In the genomic region with DNA sequence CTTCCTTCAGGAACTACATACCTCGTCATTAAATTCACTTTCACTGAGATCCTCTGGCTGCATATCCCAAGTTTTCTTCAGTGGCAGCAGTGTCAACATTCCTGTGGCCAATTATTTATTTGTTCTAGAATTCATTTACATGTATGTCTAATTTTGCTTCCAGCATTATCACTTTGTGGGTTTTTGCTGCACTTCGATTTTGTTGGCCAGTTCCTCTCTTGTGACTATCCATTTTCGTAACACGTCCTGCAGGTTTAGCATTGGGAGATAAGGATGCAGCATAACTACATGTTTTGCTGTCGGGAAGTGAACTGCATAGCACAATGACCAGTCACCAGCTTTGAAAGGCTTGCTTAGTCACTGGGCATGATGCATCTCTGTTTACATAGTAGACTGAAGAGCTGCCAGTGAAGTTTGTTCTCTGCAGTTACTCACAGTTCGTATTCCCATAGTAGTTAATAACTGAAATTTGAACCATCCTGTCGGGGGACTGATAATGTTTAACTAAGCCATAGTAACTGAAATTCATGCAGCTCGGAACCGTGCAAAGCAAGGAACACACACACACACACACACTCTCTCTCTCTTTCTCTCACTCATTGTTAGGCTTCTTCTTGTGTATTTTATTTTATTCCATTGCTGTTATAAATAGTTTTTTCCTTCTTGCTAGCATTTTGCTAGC, we compare ENCODE assay signal across 1 cellular context.
TF ChIP-seq lines count a peak whose summit lies in the region.

No MANE protein-coding gene starts in this region.

TF ChIP-seq in K562, 482 proteins besides CTCF, POLR2A, EP300 and RAD21 (continued from another document and continues in another):
- TF ChIP-seq TEAD2 (tag; IDR thresholded peaks at IDR 0.05) (peak; percentile 65; the same call in 1 of the 2 replicates), ZNF12 (CRISPR knock-in tag; IDR thresholded peaks at IDR 0.05) (no peak), CREB3 (tag; conservative IDR thresholded peaks at IDR 0.05; ENCODE audit: low read depth) (no peak; the same call in 1 of the 2 replicates), BHLHE40 (IDR thresholded peaks at IDR 0.05; ENCODE audit: low read length) (peak; percentile 72), ZFP36 (IDR thresholded peaks at IDR 0.05; ENCODE audit: low read depth, low read length, partially characterized antibody) (no peak), RCOR1 (IDR thresholded peaks at IDR 0.05; ENCODE audit: borderline replicate concordance in 1 of 2, low read depth in 2 of 2, low read length in 2 of 2) (peak in 1 of 2 experiments; percentile 85; a peak in 1 of 4 replicates), CBX3 (IDR thresholded peaks at IDR 0.05; ENCODE audit: borderline replicate concordance in 1 of 2, low read length in 2 of 2) (peak in 1 of 2 experiments; percentile 95; a peak in 2 of 3 replicates), CEBPB (tag; IDR thresholded peaks at IDR 0.05) (peak; percentile 81), CCNT2 (IDR thresholded peaks at IDR 0.05; ENCODE audit: borderline replicate concordance, extremely low read depth, insufficient read length, low read depth, low read length) (peak; percentile 32), USF1 (CRISPR knock-in tag; IDR thresholded peaks at IDR 0.05) (no peak), NFATC3 (IDR thresholded peaks at IDR 0.05) (0 out of 2 replicates have a peak, but pooled peaks have one; percentile 30), ZNF232 (CRISPR knock-in tag; IDR thresholded peaks at IDR 0.05) (no peak), NCOA1 (IDR thresholded peaks at IDR 0.05; ENCODE audit: low read depth) (peak; percentile 56; the same call in 1 of the 2 replicates), TSHZ1 (CRISPR knock-in tag; IDR thresholded peaks at IDR 0.05) (no peak), TRIM24 (IDR thresholded peaks at IDR 0.05) (peak; percentile 77 to 86), FOXM1 (IDR thresholded peaks at IDR 0.05; ENCODE audit: low read depth) (peak; percentile 95), FOXM1 (CRISPR knock-in tag; IDR thresholded peaks at IDR 0.05; ENCODE audit: low read depth) (no peak), NCOR1 (IDR thresholded peaks at IDR 0.05) (peak; percentile 73), KLF6 (CRISPR knock-in tag; IDR thresholded peaks at IDR 0.05; ENCODE audit: borderline replicate concordance) (no peak), ZNF785 (CRISPR knock-in tag; IDR thresholded peaks at IDR 0.05) (no peak), MAFF (IDR thresholded peaks at IDR 0.05; ENCODE audit: low read length) (peak; percentile 75), HOXB6 (CRISPR knock-in tag; IDR thresholded peaks at IDR 0.05; ENCODE audit: borderline replicate concordance) (no peak), HDAC3 (IDR thresholded peaks at IDR 0.05; ENCODE audit: borderline replicate concordance, partially characterized antibody) (peak; percentile 62), ZSCAN32 (CRISPR knock-in tag; IDR thresholded peaks at IDR 0.05) (no peak), ZFX (CRISPR knock-in tag; IDR thresholded peaks at IDR 0.05) (0 out of 2 replicates have a peak, but pooled peaks have one; percentile 13), CBFA2T2 (conservative IDR thresholded peaks at IDR 0.05) (peak; percentile 59), NFE2 (IDR thresholded peaks at IDR 0.05; ENCODE audit: low read depth) (peak; percentile 97), LARP7 (IDR thresholded peaks at IDR 0.05) (0 out of 2 replicates have a peak, but pooled peaks have one; percentile 21), ARNT (IDR thresholded peaks at IDR 0.05) (peak in 1 of 2 experiments; percentile 91; a peak in 1 of 4 replicates), ZNF354B (CRISPR knock-in tag; IDR thresholded peaks at IDR 0.05) (no peak), MLLT1 (IDR thresholded peaks at IDR 0.05) (peak; percentile 25 to 32; a peak in 1 of 4 replicates), SPI1 (IDR thresholded peaks at IDR 0.05; ENCODE audit: borderline replicate concordance, low read depth, low read length) (peak; percentile 96), RFX1 (IDR thresholded peaks at IDR 0.05) (peak; percentile 21), GATA2 (CRISPR knock-in tag; IDR thresholded peaks at IDR 0.05) (peak; percentile 72), NCOA2 (IDR thresholded peaks at IDR 0.05; ENCODE audit: partially characterized antibody in 2 of 2) (peak in 1 of 2 experiments; percentile 12), ZBED1 (IDR thresholded peaks at IDR 0.05) (0 out of 2 replicates have a peak, but pooled peaks have one; percentile 44), AFF1 (IDR thresholded peaks at IDR 0.05; ENCODE audit: low read depth in 1 of 2, partially characterized antibody in 2 of 2) (peak in 1 of 2 experiments; percentile 80), CEBPG (CRISPR knock-in tag; IDR thresholded peaks at IDR 0.05) (no peak), CEBPG (tag; conservative IDR thresholded peaks at IDR 0.05 in 1 of 2, IDR thresholded peaks at IDR 0.05 in 1 of 2) (peak in 1 of 2 experiments; percentile 65; a peak in 2 of 4 replicates), NBN (IDR thresholded peaks at IDR 0.05; ENCODE audit: low read depth) (peak; percentile 84; the same call in 1 of the 2 replicates)
- TF ChIP-seq, protein P1, sequence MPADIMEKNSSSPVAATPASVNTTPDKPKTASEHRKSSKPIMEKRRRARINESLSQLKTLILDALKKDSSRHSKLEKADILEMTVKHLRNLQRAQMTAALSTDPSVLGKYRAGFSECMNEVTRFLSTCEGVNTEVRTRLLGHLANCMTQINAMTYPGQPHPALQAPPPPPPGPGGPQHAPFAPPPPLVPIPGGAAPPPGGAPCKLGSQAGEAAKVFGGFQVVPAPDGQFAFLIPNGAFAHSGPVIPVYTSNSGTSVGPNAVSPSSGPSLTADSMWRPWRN (IDR thresholded peaks at IDR 0.05; ENCODE audit: low read depth), result peak; percentile 60
- TF ChIP-seq, protein P2, sequence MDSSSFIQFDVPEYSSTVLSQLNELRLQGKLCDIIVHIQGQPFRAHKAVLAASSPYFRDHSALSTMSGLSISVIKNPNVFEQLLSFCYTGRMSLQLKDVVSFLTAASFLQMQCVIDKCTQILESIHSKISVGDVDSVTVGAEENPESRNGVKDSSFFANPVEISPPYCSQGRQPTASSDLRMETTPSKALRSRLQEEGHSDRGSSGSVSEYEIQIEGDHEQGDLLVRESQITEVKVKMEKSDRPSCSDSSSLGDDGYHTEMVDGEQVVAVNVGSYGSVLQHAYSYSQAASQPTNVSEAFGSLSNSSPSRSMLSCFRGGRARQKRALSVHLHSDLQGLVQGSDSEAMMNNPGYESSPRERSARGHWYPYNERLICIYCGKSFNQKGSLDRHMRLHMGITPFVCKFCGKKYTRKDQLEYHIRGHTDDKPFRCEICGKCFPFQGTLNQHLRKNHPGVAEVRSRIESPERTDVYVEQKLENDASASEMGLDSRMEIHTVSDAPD (CRISPR knock-in tag; IDR thresholded peaks at IDR 0.05), result no peak
- TF ChIP-seq, protein P3, sequence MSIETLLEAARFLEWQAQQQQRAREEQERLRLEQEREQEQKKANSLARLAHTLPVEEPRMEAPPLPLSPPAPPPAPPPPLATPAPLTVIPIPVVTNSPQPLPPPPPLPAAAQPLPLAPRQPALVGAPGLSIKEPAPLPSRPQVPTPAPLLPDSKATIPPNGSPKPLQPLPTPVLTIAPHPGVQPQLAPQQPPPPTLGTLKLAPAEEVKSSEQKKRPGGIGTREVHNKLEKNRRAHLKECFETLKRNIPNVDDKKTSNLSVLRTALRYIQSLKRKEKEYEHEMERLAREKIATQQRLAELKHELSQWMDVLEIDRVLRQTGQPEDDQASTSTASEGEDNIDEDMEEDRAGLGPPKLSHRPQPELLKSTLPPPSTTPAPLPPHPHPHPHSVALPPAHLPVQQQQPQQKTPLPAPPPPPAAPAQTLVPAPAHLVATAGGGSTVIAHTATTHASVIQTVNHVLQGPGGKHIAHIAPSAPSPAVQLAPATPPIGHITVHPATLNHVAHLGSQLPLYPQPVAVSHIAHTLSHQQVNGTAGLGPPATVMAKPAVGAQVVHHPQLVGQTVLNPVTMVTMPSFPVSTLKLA (conservative IDR thresholded peaks at IDR 0.05), result peak; percentile 78 to 91
- TF ChIP-seq, protein P4, sequence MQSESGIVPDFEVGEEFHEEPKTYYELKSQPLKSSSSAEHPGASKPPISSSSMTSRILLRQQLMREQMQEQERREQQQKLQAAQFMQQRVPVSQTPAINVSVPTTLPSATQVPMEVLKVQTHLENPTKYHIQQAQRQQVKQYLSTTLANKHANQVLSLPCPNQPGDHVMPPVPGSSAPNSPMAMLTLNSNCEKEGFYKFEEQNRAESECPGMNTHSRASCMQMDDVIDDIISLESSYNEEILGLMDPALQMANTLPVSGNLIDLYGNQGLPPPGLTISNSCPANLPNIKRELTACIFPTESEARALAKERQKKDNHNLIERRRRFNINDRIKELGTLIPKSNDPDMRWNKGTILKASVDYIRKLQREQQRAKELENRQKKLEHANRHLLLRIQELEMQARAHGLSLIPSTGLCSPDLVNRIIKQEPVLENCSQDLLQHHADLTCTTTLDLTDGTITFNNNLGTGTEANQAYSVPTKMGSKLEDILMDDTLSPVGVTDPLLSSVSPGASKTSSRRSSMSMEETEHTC (IDR thresholded peaks at IDR 0.05), result peak; percentile 76; the same call in 1 of the 2 replicates
